ENCODE assay signal across 2 cellular contexts in genomic region chr20:32588040-32588439, GRCh38.
TF ChIP-seq lines count a peak whose summit lies in the region.

No MANE protein-coding gene starts in this region.

TF ChIP-seq in IMR-90, 13 proteins besides CTCF, POLR2A, EP300 and RAD21:
- no peak for TF ChIP-seq BHLHE40 (IDR thresholded peaks at IDR 0.05; ENCODE audit: low read depth, low read length)
- no peak for TF ChIP-seq MXI1 (IDR thresholded peaks at IDR 0.05; ENCODE audit: borderline replicate concordance, low read depth, low read length)
- TF ChIP-seq RCOR1 (IDR thresholded peaks at IDR 0.05; ENCODE audit: insufficient replicate concordance, low read length), result no peak
- TF ChIP-seq USF2 (IDR thresholded peaks at IDR 0.05; ENCODE audit: low read depth, low read length), result no peak
- no peak for TF ChIP-seq ELK1 (IDR thresholded peaks at IDR 0.05; ENCODE audit: borderline replicate concordance, low read depth, low read length)
- TF ChIP-seq MAZ (IDR thresholded peaks at IDR 0.05; ENCODE audit: borderline replicate concordance, low read depth, low read length), result no peak
- no peak for TF ChIP-seq CEBPB (IDR thresholded peaks at IDR 0.05; ENCODE audit: low read depth, low read length)
- TF ChIP-seq SMC3 (IDR thresholded peaks at IDR 0.05; ENCODE audit: low read depth, low read length), result no peak
- TF ChIP-seq FOS (IDR thresholded peaks at IDR 0.05; ENCODE audit: low read depth, low read length), result no peak
- TF ChIP-seq MAFK (IDR thresholded peaks at IDR 0.05; ENCODE audit: low read depth, low read length), result no peak
- no peak for TF ChIP-seq CHD1 (IDR thresholded peaks at IDR 0.05; ENCODE audit: low read depth, low read length)
- TF ChIP-seq NFE2L2 (IDR thresholded peaks at IDR 0.05; ENCODE audit: low read depth, low read length), result no peak
- TF ChIP-seq RFX5 (IDR thresholded peaks at IDR 0.05; ENCODE audit: low read depth, low read length), result no peak

TF ChIP-seq in H1, 55 proteins besides CTCF, POLR2A, EP300 and RAD21:
- TF ChIP-seq GTF2F1 (IDR thresholded peaks at IDR 0.05; ENCODE audit: borderline replicate concordance, low read depth, low read length) (no peak), CBX8 (IDR thresholded peaks at IDR 0.05; ENCODE audit: borderline replicate concordance, low read depth, low read length) (no peak), FOSL1 (IDR thresholded peaks at IDR 0.05; ENCODE audit: insufficient read depth, low read depth, low read length) (no peak), CTBP2 (IDR thresholded peaks at IDR 0.05; ENCODE audit: borderline replicate concordance, insufficient read depth, insufficient read length, low read length) (no peak), NANOG (IDR thresholded peaks at IDR 0.05; ENCODE audit: insufficient read depth, low read depth, low read length, poor library complexity, severe bottlenecking) (no peak), EGR1 (IDR thresholded peaks at IDR 0.05; ENCODE audit: borderline replicate concordance, low read depth, low read length) (no peak), SIX5 (IDR thresholded peaks at IDR 0.05; ENCODE audit: low read depth, low read length) (no peak), TBP (IDR thresholded peaks at IDR 0.05; ENCODE audit: low read depth, low read length) (no peak), USF2 (IDR thresholded peaks at IDR 0.05; ENCODE audit: low read length) (no peak), HDAC6 (IDR thresholded peaks at IDR 0.05; ENCODE audit: low read depth, low read length) (no peak)
